Comparison of ENCODE assay signal across 8 cellular contexts in genomic region chr6:63573140-63573898, GRCh38. TPM values are rescaled to one million over a fixed set of nuclear protein-coding genes. Genes with fewer than 3 reads are reported as not detected.
DNase-seq lines count a peak whose midpoint lies in the region; ATAC-seq and TF ChIP-seq lines count a peak whose summit lies in the region.

No MANE protein-coding gene starts in this region.

- no peaks in the 10 kb centered on the region for H3K9me3 Mint-ChIP-seq in activated T-helper 17 cell treated with anti-CD3 and anti-CD28 coated beads, Interleukin-2, amount 50 U/mL, for 72 hours
- no peaks in the 10 kb centered on the region for H3K9me3 Mint-ChIP-seq in natural killer cell treated with Interleukin-12 subunit alpha and Interleukin-12 subunit beta and Interleukin-15 and Interleukin-18, amount 100 ng/mL, for 72 hours
- no peaks in the 10 kb centered on the region for H3K9me3 Mint-ChIP-seq in stimulated activated naive CD8-positive, alpha-beta T cell treated with anti-CD3 and anti-CD28 coated beads, Interleukin-15, amount 100 ng/mL, for 72 hours

- peak overlapping the region; percentile 92 for H3K27ac Mint-ChIP-seq in activated T-helper 17 cell treated with anti-CD3 and anti-CD28 coated beads, Interleukin-2, amount 50 U/mL, for 72 hours
- H3K27ac Mint-ChIP-seq in natural killer cell treated with Interleukin-12 subunit alpha and Interleukin-12 subunit beta and Interleukin-15 and Interleukin-18, amount 100 ng/mL, for 72 hours = peak overlapping the region; percentile 88 to 92
- H3K27ac Mint-ChIP-seq in stimulated activated naive CD8-positive, alpha-beta T cell treated with anti-CD3 and anti-CD28 coated beads, Interleukin-15, amount 100 ng/mL, for 72 hours = peak overlapping the region; percentile 94 to 97

- BruUV-seq in Panc1 (replicated peaks; lab: Mats Ljungman, UMichigan) = no TSS peak

- peak overlapping the region; percentile 99 for H3K9ac ChIP-seq in HUES6 (ENCODE audit: low read length)

- H3K9me3 ChIP-seq in HUES6 (ENCODE audit: control insufficient read depth, insufficient read depth, low read depth, low read length) (no peaks in the 10 kb centered on the region), Panc1 (ENCODE audit: control insufficient read depth, insufficient read depth, low read depth, low read length) (no peaks in the 10 kb centered on the region)

- H3K27ac ChIP-seq in HUES6 (ENCODE audit: low read depth, low read length) (peak overlapping the region; percentile 97), Panc1 (ENCODE audit: low read length) (peak overlapping the region; percentile 92)

- peaks cover 7% of the 10 kb centered on the region; the same call in 1 of the 2 replicates for H3K4me1 ChIP-seq in HUES6 (ENCODE audit: control insufficient read depth, insufficient read depth, low read length)
- H3K4me1 ChIP-seq in Panc1 (ENCODE audit: control insufficient read depth, insufficient read depth, low read length) = peaks cover 22% of the 10 kb centered on the region

- ATAC-seq in GM21423 (IDR thresholded peaks at IDR 0.05; ENCODE audit: unreplicated experiment) = peak; percentile 33
- peak; percentile 55 for ATAC-seq in Panc1
- peak; percentile 37 for ATAC-seq in activated T-helper 17 cell treated with anti-CD3 and anti-CD28 coated beads, Interleukin-2, amount 50 U/mL, for 72 hours (replicated peaks)
- peak; percentile 63 to 69 for ATAC-seq in natural killer cell treated with Interleukin-12 subunit alpha and Interleukin-12 subunit beta and Interleukin-15 and Interleukin-18, amount 100 ng/mL, for 72 hours
- ATAC-seq in stimulated activated naive CD8-positive, alpha-beta T cell treated with anti-CD3 and anti-CD28 coated beads, Interleukin-15, amount 100 ng/mL, for 72 hours = peak; percentile 53

- H3K36me3 Mint-ChIP-seq in activated T-helper 17 cell treated with anti-CD3 and anti-CD28 coated beads, Interleukin-2, amount 50 U/mL, for 72 hours (ENCODE audit: low read depth) = peaks cover 41% of the 10 kb centered on the region
- H3K36me3 Mint-ChIP-seq in natural killer cell treated with Interleukin-12 subunit alpha and Interleukin-12 subunit beta and Interleukin-15 and Interleukin-18, amount 100 ng/mL, for 72 hours = peaks cover 17% of the 10 kb centered on the region

- peaks cover 17% of the 10 kb centered on the region; the same call in 1 of the 2 replicates for H3K27me3 ChIP-seq in HUES6 (ENCODE audit: control insufficient read depth, insufficient read depth, low read length)
- H3K27me3 ChIP-seq in Panc1 (ENCODE audit: control insufficient read depth, insufficient read depth, low read length) = no peaks in the 10 kb centered on the region; the same call in 1 of the 2 replicates

- in situ Hi-C loops in Panc1 (cut with HindIII; ENCODE audit: low pct_unique_long_range_greater_than_20kb, low sequenced_read_pairs) = loop anchor here (5.0 kb wide), 1 partner anchor 46 kb away; no protein-coding TSS in a partner anchor

- peak overlapping the region; percentile 93 for H3K4me3 Mint-ChIP-seq in activated T-helper 17 cell treated with anti-CD3 and anti-CD28 coated beads, Interleukin-2, amount 50 U/mL, for 72 hours
- H3K4me3 Mint-ChIP-seq in natural killer cell treated with Interleukin-12 subunit alpha and Interleukin-12 subunit beta and Interleukin-15 and Interleukin-18, amount 100 ng/mL, for 72 hours = peak overlapping the region; percentile 95
- peak overlapping the region; percentile 95 for H3K4me3 Mint-ChIP-seq in stimulated activated naive CD8-positive, alpha-beta T cell treated with anti-CD3 and anti-CD28 coated beads, Interleukin-15, amount 100 ng/mL, for 72 hours

- H3K36me3 ChIP-seq in HUES6 (ENCODE audit: control insufficient read depth, insufficient read depth, low read length) (peaks cover 32% of the 10 kb centered on the region), Panc1 (ENCODE audit: control insufficient read depth, insufficient read depth, low read length) (peaks cover 19% of the 10 kb centered on the region)

- no peaks in the 10 kb centered on the region for H3K27me3 Mint-ChIP-seq in activated T-helper 17 cell treated with anti-CD3 and anti-CD28 coated beads, Interleukin-2, amount 50 U/mL, for 72 hours
- H3K27me3 Mint-ChIP-seq in natural killer cell treated with Interleukin-12 subunit alpha and Interleukin-12 subunit beta and Interleukin-15 and Interleukin-18, amount 100 ng/mL, for 72 hours = no peaks in the 10 kb centered on the region
- no peaks in the 10 kb centered on the region for H3K27me3 Mint-ChIP-seq in stimulated activated naive CD8-positive, alpha-beta T cell treated with anti-CD3 and anti-CD28 coated beads, Interleukin-15, amount 100 ng/mL, for 72 hours

- H3K4me3 ChIP-seq in HUES6 (ENCODE audit: low read depth, low read length) = peak overlapping the region; percentile 71
- H3K4me3 ChIP-seq in Panc1 (ENCODE audit: low read depth in 2 of 2, low read length in 2 of 2) = peak overlapping the region; percentile 82 to 85
- H3K4me3 ChIP-seq in fibroblast of pulmonary artery (replicated peaks; ENCODE audit: low read depth, low read length) = peak overlapping the region; percentile 91

- DNase-seq in DMS153 (lab: John Stamatoyannopoulos, UW) (peak; percentile 85), Panc1 (ENCODE audit: low read depth, low spot score) (no peak), fibroblast of pulmonary artery (ENCODE audit: low read depth) (peak; percentile 78)
- DNase-seq in natural killer cell treated with Interleukin-12 subunit alpha and Interleukin-12 subunit beta and Interleukin-15 and Interleukin-18, amount 100 ng/mL, for 72 hours (ENCODE audit: low spot score) = peak; percentile 76
- DNase-seq in stimulated activated naive CD8-positive, alpha-beta T cell treated with anti-CD3 and anti-CD28 coated beads, Interleukin-15, amount 100 ng/mL, for 72 hours = peak; percentile 65 to 76

- POLR2A ChIA-PET in Panc1 (lab: Charles Lee) = interaction anchor here (1.5 kb wide), 1 partner anchor 11 kb away, joined by 4 read pairs; no protein-coding TSS in a partner anchor

- intact Hi-C loops in Panc1 (cut with micrococcal nuclease; ENCODE audit: unreplicated experiment) = loop anchor here (5.0 kb wide), 1 partner anchor 221 kb away; no protein-coding TSS in a partner anchor

- TF ChIP-seq CTCF in Panc1 (IDR thresholded peaks at IDR 0.05) = no peak
- no peak for TF ChIP-seq CTCF in fibroblast of pulmonary artery (IDR thresholded peaks at IDR 0.05; ENCODE audit: low read length, missing control alignments)

- peaks cover 9% of the 10 kb centered on the region for H3K4me1 Mint-ChIP-seq in activated T-helper 17 cell treated with anti-CD3 and anti-CD28 coated beads, Interleukin-2, amount 50 U/mL, for 72 hours
- H3K4me1 Mint-ChIP-seq in natural killer cell treated with Interleukin-12 subunit alpha and Interleukin-12 subunit beta and Interleukin-15 and Interleukin-18, amount 100 ng/mL, for 72 hours (ENCODE audit: low read depth in 2 of 2) = peaks cover 19 to 29% of the 10 kb centered on the region in 2 donors
- H3K4me1 Mint-ChIP-seq in stimulated activated naive CD8-positive, alpha-beta T cell treated with anti-CD3 and anti-CD28 coated beads, Interleukin-15, amount 100 ng/mL, for 72 hours = peaks cover 18% of the 10 kb centered on the region

- CTCF ChIA-PET in Panc1 (lab: Charles Lee) = interaction anchor here (1.3 to 1.6 kb wide), 2 partner anchors 25 to 220 kb away, joined by 6 to 7 read pairs; no protein-coding TSS in a partner anchor

RNA-seq across cellular contexts. Expression of gene PTP4A1, which starts 1.0 kb away (rescaled TPM):
- total RNA-seq in Panc1 (2021; ENCODE audit: unreplicated experiment) = 71.0 TPM
- 29.3 TPM for polyA plus RNA-seq in Panc1 (2012; ENCODE audit: insufficient read length)
- total RNA-seq in activated T-helper 17 cell treated with anti-CD3 and anti-CD28 coated beads, Interleukin-2, amount 50 U/mL, for 72 hours = 10 to 100 TPM; 43.3 to 70.8 TPM
- total RNA-seq in natural killer cell treated with Interleukin-12 subunit alpha and Interleukin-12 subunit beta and Interleukin-15 and Interleukin-18, amount 100 ng/mL, for 72 hours = 10 to 100 TPM; 66.4 to 71.3 TPM
